Comparison of ENCODE assay signal across 12 cellular contexts in the genomic region with DNA sequence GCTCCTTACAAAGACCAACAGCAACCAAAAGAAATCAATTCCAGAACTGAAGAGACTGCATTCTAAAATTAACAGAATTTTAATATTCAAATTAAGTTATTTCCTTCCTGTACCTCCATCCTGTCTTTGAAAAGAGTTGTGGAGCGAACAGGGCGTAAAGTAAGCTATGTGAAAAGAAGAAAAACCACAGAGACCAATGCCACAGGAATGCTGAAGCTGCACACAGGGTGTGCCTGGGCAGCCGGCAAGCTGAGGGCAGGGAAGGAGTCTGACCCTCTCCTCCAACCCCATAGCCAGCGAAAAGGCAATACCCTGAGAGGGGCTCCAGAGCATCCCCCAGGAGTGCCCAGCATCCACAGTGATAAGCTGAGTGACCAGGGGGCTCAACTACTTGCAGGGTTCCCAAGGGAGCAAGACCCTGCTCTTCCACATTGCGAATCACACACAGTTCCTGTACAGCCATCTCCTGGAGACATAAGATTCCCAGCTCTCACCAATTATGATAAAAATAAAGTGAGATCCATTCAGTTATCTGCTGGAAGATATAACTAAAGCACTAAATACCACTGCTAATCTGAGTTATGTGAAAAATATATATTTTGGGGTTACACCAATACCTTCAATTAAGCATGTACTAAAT.
DNase-seq lines count a peak whose midpoint lies in the region; ATAC-seq and TF ChIP-seq lines count a peak whose summit lies in the region.
"Had no signal": no experiment of that assay in that cellular context is flagged by ENCODE, and none has a peak within 500 bp of the region (broad histone marks: within the 10 kb centered on the region; RNA-seq: fewer than 3 reads in every experiment).

No MANE protein-coding gene starts in this region.

- intact Hi-C loops in esophagus squamous epithelium (cut with DNase I) = loop anchor here (10.0 kb wide), 1 partner anchor 93 kb away; a partner anchor contains a TSS

- TF ChIP-seq CTCF in RWPE2 (IDR thresholded peaks at IDR 0.05; ENCODE audit: poor library complexity, severe bottlenecking) (no peak), esophagus squamous epithelium (IDR thresholded peaks at IDR 0.05) (no peak)

- H3K4me1 ChIP-seq in RWPE2 (ENCODE audit: insufficient read depth, poor library complexity, severe bottlenecking) (peaks cover 43% of the 10 kb centered on the region), esophagus squamous epithelium (peaks cover 3 to 97% (median 19%) of the 10 kb centered on the region in 3 donors)

- H3K4me3 ChIP-seq in RWPE2 (ENCODE audit: severe bottlenecking) = no peak overlapping the region
- no peak overlapping the region for H3K4me3 ChIP-seq in esophagus squamous epithelium
- H3K4me3 ChIP-seq: skin epidermis had no signal

- H3K36me3 ChIP-seq in RWPE2 (ENCODE audit: low read depth) (no peaks in the 10 kb centered on the region), esophagus squamous epithelium (no peaks in the 10 kb centered on the region)

- ATAC-seq in RWPE2 (ENCODE audit: low read depth) = peak; percentile 96

- no peak for TF ChIP-seq POLR2A in esophagus squamous epithelium (IDR thresholded peaks at IDR 0.05)

- no peaks in the 10 kb centered on the region for H3K27me3 ChIP-seq in RWPE2 (ENCODE audit: insufficient read depth, poor library complexity, severe bottlenecking)
- no peaks in the 10 kb centered on the region for H3K27me3 ChIP-seq in esophagus squamous epithelium

- no peaks in the 10 kb centered on the region for H3K9me3 ChIP-seq in RWPE2 (ENCODE audit: severe bottlenecking)
- H3K9me3 ChIP-seq in esophagus squamous epithelium = no peaks in the 10 kb centered on the region

- DNase-seq in GM03348 (ENCODE audit: low spot score) (peak; percentile 74), RWPE2 (ENCODE audit: low spot score) (no peak), esophagus squamous epithelium (lab: John Stamatoyannopoulos, UW) (no peak), renal cortical epithelial cell (ENCODE audit: low read depth) (peak; percentile 82), HT-29 (ENCODE audit: low spot score) (no peak), NCI-H526 (lab: John Stamatoyannopoulos, UW) (no peak), NCI-H82 (lab: John Stamatoyannopoulos, UW) (no peak), 8988T (no peak)
- DNase-seq: activated CD4-positive, CD25-positive, alpha-beta regulatory T cell treated with anti-CD3 and anti-CD28 coated beads, Interleukin-2, amount 50 U/mL, for 72 hours; DMS 273 treated with DMSO at 0.1 percent for 48 hours; NCI-H1436 treated with DMSO at 0.1 percent for 48 hours had no signal

- H3K27ac ChIP-seq in RWPE2 (ENCODE audit: poor library complexity, severe bottlenecking) (peak overlapping the region; percentile 80), esophagus squamous epithelium (peak overlapping the region in 3 of 4 donors; percentile 58 to 70 (median 67))

- 49 to 63% methylated on average over 4 to 5 of the region's 5 CpGs for WGBS in esophagus squamous epithelium, 2 donors

Comparison
In these comparisons a context has a peak if more than half of its experiments do, and no peak if none do; other contexts are left out.
1. DNase-seq: peak in GM03348 (single experiment) and renal cortical epithelial cell (single experiment); none in RWPE2 (single experiment), esophagus squamous epithelium (single experiment), HT-29 (single experiment), NCI-H526 (0 of 2), NCI-H82 (single experiment) and 8988T (single experiment).